In genomic region chr1:25425098-25426085, GRCh38 we compare ENCODE assay signal across 22 cellular contexts. TPM values are rescaled to one million over a fixed set of nuclear protein-coding genes. Genes with fewer than 3 reads are reported as not detected.
DNase-seq lines count a peak whose midpoint lies in the region; ATAC-seq, FAIRE-seq and TF ChIP-seq lines count a peak whose summit lies in the region.
"Had no signal": no experiment of that assay in that cellular context is flagged by ENCODE, and none has a peak within 500 bp of the region (broad histone marks: within the 10 kb centered on the region; RNA-seq: fewer than 3 reads in every experiment).

No MANE protein-coding gene starts in this region.

- intact Hi-C loops in PC-3 (cut with micrococcal nuclease) (no loop called here), right lobe of liver (cut with DNase I) (no loop called here)

- FAIRE-seq in HTR-8/SVneo (lab: Jason Lieb, UNC): no peak
- FAIRE-seq: A549 had no signal

- CTCF ChIA-PET in PC-3 (lab: Charles Lee): interaction anchor here (0.5 to 0.6 kb wide), 2 partner anchors 55 to 1275 kb away, joined by 5 to 6 read pairs; no protein-coding TSS in a partner anchor

- H3K36me3 ChIP-seq in PC-3 (ENCODE audit: low read depth, low read length): no peaks in the 10 kb centered on the region
- no peaks in the 10 kb centered on the region for H3K36me3 ChIP-seq in right lobe of liver
- H3K36me3 ChIP-seq: tibial nerve had no signal

- H3K4me3 ChIP-seq in PC-3 (ENCODE audit: low read length) (no peak overlapping the region), epithelial cell of esophagus (ENCODE audit: low read length) (no peak overlapping the region), right lobe of liver (no peak overlapping the region)
- H3K4me3 ChIP-seq: A549, tibial nerve had no signal

- POLR2A ChIA-PET in PC-3 (lab: Charles Lee; ENCODE audit: unreplicated experiment): no interaction called here

- DNase-seq in AG20443 (ENCODE audit: low spot score) (peak; percentile 34), PC-3 (peak; percentile 80), epithelial cell of esophagus (ENCODE audit: low read depth) (peak; percentile 98), right lobe of liver (peak; percentile 68 to 93 (median 91)), HTR-8/SVneo (ENCODE audit: insufficient read length, low spot score) (no peak), H4 (ENCODE audit: low spot score) (no peak), G401 (ENCODE audit: low spot score) (no peak)
- no peak for DNase-seq in stimulated activated CD4-positive, alpha-beta T cell treated with anti-CD3 and anti-CD28 coated beads, Interleukin-2, amount 100 ng/mL, for 48 hours
- DNase-seq: activated CD4-positive, alpha-beta T cell treated with anti-CD3 and anti-CD28 coated beads for 48 hours; activated CD8-positive, alpha-beta memory T cell treated with anti-CD3 and anti-CD28 coated beads, Interleukin-2, amount 50 U/mL, for 4 hours; cortex of kidney; DMS53; NCI-H2029 treated with DMSO at 0.1 percent for 48 hours; NCI-H510A treated with DMSO at 0.1 percent for 48 hours; OCI-M1 had no signal

- H3F3A ChIP-seq in PC-3 (ENCODE audit: low read length, unreplicated experiment): no peaks in the 10 kb centered on the region

- H4K20me1 ChIP-seq in PC-3 (ENCODE audit: low read length): no peaks in the 10 kb centered on the region

- H3K79me2 ChIP-seq in PC-3 (ENCODE audit: low read length): no peaks in the 10 kb centered on the region

- TF ChIP-seq POLR2A in right lobe of liver (IDR thresholded peaks at IDR 0.05): peak; percentile 17

- peak overlapping the region; percentile 51 for H3K27ac ChIP-seq in PC-3 (ENCODE audit: low read length)
- H3K27ac ChIP-seq in right lobe of liver: peak overlapping the region in 2 of 3 donors; percentile 74 to 81
- H3K27ac ChIP-seq: A549, C4-2B, tibial nerve had no signal

- no peak overlapping the region; the same call in 1 of the 2 replicates for H3K9ac ChIP-seq in PC-3 (ENCODE audit: low read length)

- ATAC-seq in PC-3: peak; percentile 26
- peak; percentile 57 to 70 (median 61) for ATAC-seq in right lobe of liver
- ATAC-seq: A549; natural killer cell treated with Interleukin-12 subunit alpha and Interleukin-12 subunit beta and Interleukin-15 and Interleukin-18, amount 100 ng/mL, for 72 hours; SK-N-SH treated with all-trans-retinoic acid at 6 μM for 48 hours; stimulated activated effector memory CD8-positive, alpha-beta T cell treated with anti-CD3 and anti-CD28 coated beads, Interleukin-12 subunit alpha, Interleukin-12 subunit beta, amount 100 ng/mL, for 72 hours had no signal

- H3K4me2 ChIP-seq in PC-3 (ENCODE audit: low read length): peak overlapping the region; percentile 38
- H3K4me2 ChIP-seq: A549 had no signal

- H2AFZ ChIP-seq in PC-3 (ENCODE audit: low read length): peak overlapping the region; percentile 60

- H3K9me3 ChIP-seq in PC-3 (ENCODE audit: low read length) (no peaks in the 10 kb centered on the region), right lobe of liver (no peaks in the 10 kb centered on the region)
- H3K9me3 ChIP-seq: A549, tibial nerve had no signal

- no peaks in the 10 kb centered on the region for H3K9me2 ChIP-seq in PC-3 (replicated peaks; ENCODE audit: low read length)

- in situ Hi-C loops in G401 (cut with HindIII; ENCODE audit: low sequenced_read_pairs): no loop called here

- TF ChIP-seq CTCF in PC-3 (conservative IDR thresholded peaks at IDR 0.05; ENCODE audit: low read depth, low read length) (no peak), epithelial cell of esophagus (IDR thresholded peaks at IDR 0.05; ENCODE audit: insufficient read depth, low read depth, low read length, missing control alignments) (no peak), right lobe of liver (IDR thresholded peaks at IDR 0.05) (no peak)

- 53% methylated on average over 12 of the region's 16 CpGs for WGBS in right lobe of liver (ENCODE audit: insufficient coverage, low coverage, low lambda C conversion rate, missing lambda C conversion rate)

- H3K27me3 ChIP-seq in PC-3 (ENCODE audit: low read length) (no peaks in the 10 kb centered on the region), right lobe of liver (no peaks in the 10 kb centered on the region)
- H3K27me3 ChIP-seq: tibial nerve had no signal

- no TSS peak for BruUV-seq in PC-3 (replicated peaks; lab: Mats Ljungman, UMichigan)

- H3K4me1 ChIP-seq in PC-3 (ENCODE audit: insufficient read depth, low read length): peaks cover 15% of the 10 kb centered on the region
- peaks cover 0 to 36% (median 8%) of the 10 kb centered on the region in 4 donors for H3K4me1 ChIP-seq in right lobe of liver

RNA-seq across cellular contexts. Expression of gene RHCE, which starts 4.8 kb away (rescaled TPM):
- total RNA-seq in PC-3 (2014; rRNA removed) (1.1 and 1.4 TPM in 2 replicates), right lobe of liver (1 to 10 TPM in 4 of 6 experiments, under 1 TPM in 2; 0.25 to 2.2 (median 1.4) TPM)
- 0.10 TPM in 1 of 2 replicates, not detected in the other for total RNA-seq in H4 (2014; rRNA removed; shearing (Covaris generic))
- 0.17 and 1.6 TPM in 2 replicates for total RNA-seq in G401 (2014; rRNA removed; shearing (Covaris generic))
- total RNA-seq: natural killer cell treated with Interleukin-12 subunit alpha and Interleukin-12 subunit beta and Interleukin-15 and Interleukin-18, amount 100 ng/mL, for 72 hours; progenitor cell of endocrine pancreas had no signal

RNA-seq across cellular contexts. Expression of gene MACO1, which starts 5.3 kb away (rescaled TPM):
- total RNA-seq in PC-3 (2014; rRNA removed) (13.6 and 14.0 TPM in 2 replicates), right lobe of liver (10 to 100 TPM; 23.2 to 32.9 (median 27.2) TPM)
- 14.9 and 17.2 TPM in 2 replicates for total RNA-seq in H4 (2014; rRNA removed; shearing (Covaris generic))
- total RNA-seq in G401 (2014; rRNA removed; shearing (Covaris generic)): 79.2 and 84.0 TPM in 2 replicates

Comparison
In these comparisons a context has a peak if more than half of its experiments do, and no peak if none do; other contexts are left out.
1. DNase-seq: peak in AG20443 (single experiment), PC-3 (single experiment), epithelial cell of esophagus (single experiment) and right lobe of liver (3 of 3); none in stimulated activated CD4-positive, alpha-beta T cell treated with anti-CD3 and anti-CD28 coated beads, Interleukin-2, amount 100 ng/mL, for 48 hours (0 of 2), HTR-8/SVneo (single experiment), H4 (single experiment) and G401 (single experiment).